ENCODE assay signal across 9 cellular contexts in the genomic region with DNA sequence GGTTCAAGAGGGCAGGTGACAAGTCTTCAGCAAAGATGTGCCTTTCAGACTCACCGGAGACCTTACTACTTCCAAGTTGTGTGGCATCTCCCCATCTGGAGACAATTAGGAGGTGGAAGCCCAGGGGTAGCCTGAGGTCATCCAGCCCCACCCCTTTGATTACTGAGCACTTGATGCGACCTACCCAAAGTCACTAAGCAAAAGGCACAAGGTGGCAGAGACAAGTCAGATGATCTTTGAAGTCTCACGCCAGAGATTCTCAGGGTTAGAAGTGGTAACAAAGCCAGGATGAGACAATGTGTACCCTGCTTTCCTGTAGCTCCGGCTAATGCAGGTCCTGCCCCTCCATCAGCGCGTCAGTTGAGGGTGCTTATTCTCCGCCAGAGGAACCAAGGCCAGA. TPM values are rescaled to one million over a fixed set of nuclear protein-coding genes. Genes with fewer than 3 reads are reported as not detected.
DNase-seq lines count a peak whose midpoint lies in the region; ATAC-seq, FAIRE-seq and TF ChIP-seq lines count a peak whose summit lies in the region.
"Had no signal": no experiment of that assay in that cellular context is flagged by ENCODE, and none has a peak within 500 bp of the region (broad histone marks: within the 10 kb centered on the region; RNA-seq: fewer than 3 reads in every experiment).

No MANE protein-coding gene starts in this region.

- FAIRE-seq in GM19239 (lab: Jason Lieb, UNC) = no peak
- no peak for FAIRE-seq in H54 (lab: Jason Lieb, UNC)
- FAIRE-seq: colon had no signal

- no peak for TF ChIP-seq POLR2A in ovary (IDR thresholded peaks at IDR 0.05)
- TF ChIP-seq POLR2A in H54 (IDR thresholded peaks at IDR 0.05; ENCODE audit: low read depth, low read length) = no peak

- H3K27me3 ChIP-seq in ovary = no peaks in the 10 kb centered on the region

- ATAC-seq in GM18502 (IDR thresholded peaks at IDR 0.05; ENCODE audit: poor library complexity, unreplicated experiment) (no peak), GM18517 (IDR thresholded peaks at IDR 0.05; ENCODE audit: unreplicated experiment) (no peak)

- H3K4me1 ChIP-seq in ovary (ENCODE audit: insufficient read depth) = peaks cover 7% of the 10 kb centered on the region

- no peak overlapping the region for H3K4me3 ChIP-seq in ovary

- intact Hi-C loops in ovary (cut with DNase I) = loop anchor here in 1 of 4 donors (5.0 to 10.0 kb wide), 2 partner anchors 196 to 376 kb away; no protein-coding TSS in a partner anchor

- TF ChIP-seq EP300 in ovary (IDR thresholded peaks at IDR 0.05) = no peak

- H3K9me3 ChIP-seq in ovary = no peaks in the 10 kb centered on the region

- DNase-seq in EH (ENCODE audit: low read depth) = peak; percentile 56
- peak; percentile 42 for DNase-seq in M059J (ENCODE audit: low read depth)
- DNase-seq in dermis blood vessel endothelial cell = peak; percentile 51
- no peak for DNase-seq in ovary
- no peak for DNase-seq in GM19239 (ENCODE audit: insufficient read length, low spot score)
- DNase-seq in H54 (ENCODE audit: insufficient read length, low spot score) = no peak

- H3K36me3 ChIP-seq in ovary = no peaks in the 10 kb centered on the region

- H3K27ac ChIP-seq in ovary = peak overlapping the region; percentile 58 to 98

- TF ChIP-seq CTCF in ovary (IDR thresholded peaks at IDR 0.05) = no peak

- WGBS in ovary, 3 donors = 88 to 96% (median 90%) methylated on average over 7 of the region's 7 CpGs

RNA-seq across cellular contexts. Expression of a gene that starts 1.4 kb away (rescaled TPM):
- 9.0 and 16.7 TPM in 2 replicates for total RNA-seq in M059J (2014; rRNA removed; shearing (Covaris generic))
- 25.9 and 39.5 TPM in 2 replicates for total RNA-seq in dermis blood vessel endothelial cell
- 100 to 1,000 TPM in 4 of 7 donors, 10 to 100 TPM in 3; 56.9 to 172 (median 117) TPM for total RNA-seq in ovary
- 10 to 100 TPM; 67.4 to 75.6 TPM for polyA plus RNA-seq in ovary

Comparison
In these comparisons a context has a peak if more than half of its experiments do, and no peak if none do; other contexts are left out.
1. DNase-seq: peak in EH (single experiment), M059J (single experiment) and dermis blood vessel endothelial cell (single experiment); none in ovary (0 of 5), GM19239 (single experiment) and H54 (single experiment).